ENCODE assay signal across 16 cellular contexts in genomic region chr20:16732506-16733152, GRCh38. TPM values are rescaled to one million over a fixed set of nuclear protein-coding genes. Genes with fewer than 3 reads are reported as not detected.
DNase-seq lines count a peak whose midpoint lies in the region; ATAC-seq, FAIRE-seq and TF ChIP-seq lines count a peak whose summit lies in the region.
"Had no signal": no experiment of that assay in that cellular context is flagged by ENCODE, and none has a peak within 500 bp of the region (broad histone marks: within the 10 kb centered on the region; RNA-seq: fewer than 3 reads in every experiment).

No MANE protein-coding gene starts in this region.

- TF ChIP-seq POLR2A in GM12891 (IDR thresholded peaks at IDR 0.05; ENCODE audit: low read depth, low read length) (no peak), Peyer's patch (IDR thresholded peaks at IDR 0.05) (no peak)

- H3K18ac ChIP-seq in mesendoderm (ENCODE audit: low read length): no peak overlapping the region

- no peak overlapping the region for H2AK5ac ChIP-seq in mesendoderm (ENCODE audit: low read length)

- H3K4me3 ChIP-seq in mesendoderm (ENCODE audit: low read length): no peak overlapping the region
- no peak overlapping the region for H3K4me3 ChIP-seq in Peyer's patch
- H3K4me3 ChIP-seq: GM23338 had no signal

- peaks cover 18% of the 10 kb centered on the region for H3K79me1 ChIP-seq in mesendoderm (ENCODE audit: low read length)

- H3K27me3 ChIP-seq in mesendoderm (ENCODE audit: insufficient read depth, low read length, poor library complexity) (no peaks in the 10 kb centered on the region), Peyer's patch (no peaks in the 10 kb centered on the region)
- H3K27me3 ChIP-seq: foreskin keratinocyte had no signal

- peaks cover 61% of the 10 kb centered on the region for H3K4me1 Mint-ChIP-seq in activated CD8-positive, alpha-beta T cell treated with anti-CD3 and anti-CD28 coated beads, Interleukin-2, amount 10 ng/mL, durations not matched to agents 7 days and 5 days (ENCODE audit: low read depth)

- ATAC-seq in activated CD8-positive, alpha-beta T cell treated with anti-CD3 and anti-CD28 coated beads, Interleukin-2, amount 10 ng/mL, durations not matched to agents 7 days and 5 days: peak; percentile 58
- no peak for ATAC-seq in GM19467 (IDR thresholded peaks at IDR 0.05; ENCODE audit: unreplicated experiment)
- ATAC-seq: foreskin keratinocyte, GM23338, Panc1, right cardiac atrium had no signal

- H3K27ac Mint-ChIP-seq in activated CD8-positive, alpha-beta T cell treated with anti-CD3 and anti-CD28 coated beads, Interleukin-2, amount 10 ng/mL, durations not matched to agents 7 days and 5 days: peak overlapping the region; percentile 70
- H3K27ac Mint-ChIP-seq: GM23338 had no signal

- H2BK120ac ChIP-seq in mesendoderm (ENCODE audit: low read depth, low read length): no peak overlapping the region

- no peak overlapping the region for H3K4me2 ChIP-seq in mesendoderm (ENCODE audit: low read length)
- H3K4me2 ChIP-seq: GM23338 had no signal

- H3K36me3 ChIP-seq in mesendoderm (ENCODE audit: control insufficient read depth, insufficient read depth, low read length) (peaks cover 2% of the 10 kb centered on the region), Peyer's patch (peaks cover 0 to 46% (median 0%) of the 10 kb centered on the region in 3 donors)

- H3K4me1 ChIP-seq in mesendoderm (ENCODE audit: control insufficient read depth, low read depth, low read length) (no peaks in the 10 kb centered on the region), Peyer's patch (peaks cover 0 to 14% (median 0%) of the 10 kb centered on the region in 4 donors)
- H3K4me1 ChIP-seq: foreskin keratinocyte had no signal

- H4K8ac ChIP-seq in mesendoderm (ENCODE audit: low read depth, low read length): no peak overlapping the region

- no peak overlapping the region for H3K9ac ChIP-seq in mesendoderm (ENCODE audit: low read length)

- H3K9me3 ChIP-seq in Peyer's patch: no peaks in the 10 kb centered on the region

- no peak overlapping the region for H4K5ac ChIP-seq in mesendoderm (ENCODE audit: low read length)

- H2BK5ac ChIP-seq in mesendoderm (ENCODE audit: low read length): no peak overlapping the region

- H2BK15ac ChIP-seq in mesendoderm (replicated peaks; ENCODE audit: low read depth): no peak overlapping the region

- no peak overlapping the region for H3K27ac ChIP-seq in mesendoderm (ENCODE audit: low read depth, low read length)
- no peak overlapping the region for H3K27ac ChIP-seq in RWPE1
- H3K27ac ChIP-seq in Peyer's patch: no peak overlapping the region
- H3K27ac ChIP-seq: foreskin keratinocyte, VCaP had no signal

- H3K9me3 Mint-ChIP-seq in activated CD8-positive, alpha-beta T cell treated with anti-CD3 and anti-CD28 coated beads, Interleukin-2, amount 10 ng/mL, durations not matched to agents 7 days and 5 days (ENCODE audit: insufficient read depth): no peaks in the 10 kb centered on the region

- peaks cover 24% of the 10 kb centered on the region for H3K79me2 ChIP-seq in mesendoderm (ENCODE audit: control insufficient read depth, insufficient read depth, low read length)

- WGBS in mesendoderm (ENCODE audit: extremely low coverage, insufficient coverage, low lambda C conversion rate): no CpG with 5 or more reads among the region's 4 CpGs

- FAIRE-seq in GM12891 (lab: Jason Lieb, UNC): no peak
- FAIRE-seq: colon had no signal

- no peak overlapping the region for H3K23ac ChIP-seq in mesendoderm (ENCODE audit: low read length)

- H3K36me3 Mint-ChIP-seq in activated CD8-positive, alpha-beta T cell treated with anti-CD3 and anti-CD28 coated beads, Interleukin-2, amount 10 ng/mL, durations not matched to agents 7 days and 5 days (ENCODE audit: low read depth): peaks cover 74% of the 10 kb centered on the region

- H3K4me3 Mint-ChIP-seq in activated CD8-positive, alpha-beta T cell treated with anti-CD3 and anti-CD28 coated beads, Interleukin-2, amount 10 ng/mL, durations not matched to agents 7 days and 5 days: peak overlapping the region; percentile 12
- H3K4me3 Mint-ChIP-seq: GM23338 had no signal

- POLR2A ChIA-PET in activated CD8-positive, alpha-beta T cell treated with anti-CD3 and anti-CD28 coated beads, Interleukin-2, amount 10 ng/mL, durations not matched to agents 7 days and 5 days (lab: Charles Lee): no interaction called here
- POLR2A ChIA-PET in RWPE1 (lab: Yijun Ruan, JAX; ENCODE audit: low non-redundant PET): no interaction called here

- H3K27me3 Mint-ChIP-seq in activated CD8-positive, alpha-beta T cell treated with anti-CD3 and anti-CD28 coated beads, Interleukin-2, amount 10 ng/mL, durations not matched to agents 7 days and 5 days (ENCODE audit: low read depth): peaks cover 3% of the 10 kb centered on the region

- DNase-seq in GM12891 (ENCODE audit: insufficient read length, low spot score) (no peak), NCI-H226 (peak; percentile 27), mesendoderm (peak; percentile 61), RWPE1 (ENCODE audit: low spot score) (no peak), Peyer's patch (no peak)
- peak; percentile 54 for DNase-seq in activated CD8-positive, alpha-beta T cell treated with anti-CD3 and anti-CD28 coated beads, Interleukin-2, amount 10 ng/mL, durations not matched to agents 7 days and 5 days
- DNase-seq: activated gamma-delta T cell treated with Interleukin-2 at 50 U/mL for 16 hours, foreskin keratinocyte, kidney glomerular epithelial cell, right cardiac atrium had no signal

- H3K56ac ChIP-seq in mesendoderm (ENCODE audit: low read length): no peak overlapping the region

- CTCF ChIA-PET in activated CD8-positive, alpha-beta T cell treated with anti-CD3 and anti-CD28 coated beads, Interleukin-2, amount 10 ng/mL, durations not matched to agents 7 days and 5 days (lab: Charles Lee): no interaction called here
- CTCF ChIA-PET in RWPE1 (lab: Yijun Ruan, JAX): no interaction called here

- no peak overlapping the region for H3K4ac ChIP-seq in mesendoderm (ENCODE audit: low read depth, low read length)

- no peak for TF ChIP-seq CTCF in RWPE1 (conservative IDR thresholded peaks at IDR 0.05; ENCODE audit: low read depth)
- no peak for TF ChIP-seq CTCF in Peyer's patch (IDR thresholded peaks at IDR 0.05)

TF ChIP-seq in GM12891, 5 proteins besides CTCF, POLR2A, EP300 and RAD21:
- TF ChIP-seq SPI1 (IDR thresholded peaks at IDR 0.05; ENCODE audit: low read depth, low read length) (0 out of 2 replicates have a peak, but pooled peaks have one; percentile 19), POLR2AphosphoS5 (IDR thresholded peaks at IDR 0.05; ENCODE audit: low read depth, low read length) (no peak), PAX5 (IDR thresholded peaks at IDR 0.05; ENCODE audit: insufficient read depth, low read length, severe bottlenecking) (no peak), POU2F2 (IDR thresholded peaks at IDR 0.05; ENCODE audit: low read depth, low read length) (no peak), TAF1 (IDR thresholded peaks at IDR 0.05; ENCODE audit: low read depth, low read length) (no peak)

RNA-seq across cellular contexts. Expression of gene SNRPB2, which starts 2.8 kb away (rescaled TPM):
- 95.7 TPM for polyA plus RNA-seq in GM12891 (2012; ENCODE audit: low read depth, missing spikeins)
- 100 to 1,000 TPM in 1 of 2 experiments, 10 to 100 TPM in 1; 91.2 to 100 TPM for total RNA-seq in activated CD8-positive, alpha-beta T cell treated with anti-CD3 and anti-CD28 coated beads, Interleukin-2, amount 10 ng/mL, durations not matched to agents 7 days and 5 days
- 216 TPM for polyA plus RNA-seq in mesendoderm (2013, experiment 1 of 2)
- polyA plus RNA-seq in mesendoderm (2013, experiment 2 of 2): 214 TPM
- total RNA-seq in Peyer's patch: 10 to 100 TPM in 3 of 4 donors, 1 to 10 TPM in 1; 9.9 to 24.7 (median 12.8) TPM

RNA-seq across cellular contexts. Expression of gene OTOR, which starts 15.5 kb away (rescaled TPM):
- not detected for polyA plus RNA-seq in GM12891 (2012; ENCODE audit: low read depth, missing spikeins)
- total RNA-seq in activated CD8-positive, alpha-beta T cell treated with anti-CD3 and anti-CD28 coated beads, Interleukin-2, amount 10 ng/mL, durations not matched to agents 7 days and 5 days: not detected
- 0.03 TPM for polyA plus RNA-seq in mesendoderm (2013, experiment 1 of 2)
- 0.04 TPM for polyA plus RNA-seq in mesendoderm (2013, experiment 2 of 2)
- total RNA-seq in Peyer's patch: not detected
- total RNA-seq: foreskin keratinocyte, GM23338, myocyte, right cardiac atrium had no signal
- polyA plus RNA-seq: foreskin keratinocyte, GM23338, right cardiac atrium had no signal

Comparison
In these comparisons a context has a peak if more than half of its experiments do, and no peak if none do; other contexts are left out.
1. DNase-seq: peak in NCI-H226 (single experiment), activated CD8-positive, alpha-beta T cell treated with anti-CD3 and anti-CD28 coated beads, Interleukin-2, amount 10 ng/mL, durations not matched to agents 7 days and 5 days (single experiment) and mesendoderm (single experiment); none in GM12891 (single experiment), RWPE1 (single experiment) and Peyer's patch (0 of 3).